Comparison of ENCODE assay signal across 9 cellular contexts in the genomic region with DNA sequence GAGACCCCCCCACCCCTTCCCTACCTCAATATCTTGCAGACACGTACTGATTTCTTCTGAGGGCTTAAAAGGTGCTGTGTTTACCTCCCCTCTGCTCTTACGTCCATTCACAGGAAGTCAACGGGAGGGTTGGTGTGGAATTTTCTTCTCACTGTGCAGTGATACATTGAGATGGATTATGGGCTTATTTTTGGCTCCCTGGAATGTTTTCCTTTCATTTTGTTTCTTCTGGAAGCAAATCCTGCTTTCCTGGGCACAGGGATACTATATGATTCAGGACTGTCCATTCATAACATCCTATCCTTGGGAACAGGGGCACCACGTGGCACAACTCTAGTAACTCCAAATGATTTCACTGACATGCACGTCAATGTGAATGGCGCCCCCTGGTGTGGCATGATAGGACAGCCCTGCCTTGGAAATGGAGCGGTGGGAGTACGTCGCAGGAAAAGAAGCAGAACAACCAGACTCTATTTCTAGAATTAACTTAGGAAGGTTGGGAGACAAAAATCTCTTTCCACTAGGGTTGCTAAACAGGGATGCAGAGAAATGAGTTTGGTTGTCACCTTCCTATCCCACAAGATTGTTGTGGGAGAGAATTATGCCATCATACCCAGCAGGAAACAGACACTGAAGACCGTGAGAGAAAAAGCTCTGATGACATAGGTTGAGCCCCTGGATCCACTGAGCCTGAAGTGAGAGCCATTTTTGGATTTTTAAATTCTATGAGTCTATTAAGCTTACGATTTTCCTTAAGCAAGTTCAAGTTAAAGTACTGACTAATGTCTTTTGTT.
DNase-seq lines count a peak whose midpoint lies in the region; ATAC-seq, FAIRE-seq and TF ChIP-seq lines count a peak whose summit lies in the region.
"Had no signal": no experiment of that assay in that cellular context is flagged by ENCODE, and none has a peak within 500 bp of the region (broad histone marks: within the 10 kb centered on the region; RNA-seq: fewer than 3 reads in every experiment).

No MANE protein-coding gene starts in this region.

- H3K79me2 ChIP-seq in parathyroid adenoma: no peaks in the 10 kb centered on the region

- no peaks in the 10 kb centered on the region for H3K4me1 ChIP-seq in parathyroid adenoma

- no peaks in the 10 kb centered on the region for H3K36me3 ChIP-seq in parathyroid adenoma (ENCODE audit: control insufficient read depth, insufficient read depth, low read length)

- no peak overlapping the region for H3K4me3 ChIP-seq in parathyroid adenoma (ENCODE audit: low read depth, low read length)

- H3K9me3 ChIP-seq in parathyroid adenoma (ENCODE audit: control insufficient read depth, low read length): no peaks in the 10 kb centered on the region

- no peak for ATAC-seq in GM21619 (IDR thresholded peaks at IDR 0.05; ENCODE audit: unreplicated experiment)

- FAIRE-seq in RCC 7860 (lab: Jason Lieb, UNC) (no peak), urothelium cell line (lab: Jason Lieb, UNC) (peak; percentile 94)
- FAIRE-seq: endometrium had no signal

- TF ChIP-seq CTCF in parathyroid adenoma (IDR thresholded peaks at IDR 0.05): peak; percentile 61

- DNase-seq in GDM1 (lab: John Stamatoyannopoulos, UW) (peak; percentile 53), HPDE6-E6E7 (ENCODE audit: extremely low spot score) (peak; percentile 11), RCC 7860 (ENCODE audit: low spot score) (peak; percentile 31), globus pallidus (ENCODE audit: low spot score) (peak; percentile 48), urothelium cell line (ENCODE audit: low spot score) (peak; percentile 58)
- DNase-seq in activated T-helper 9 cell treated with anti-CD3 and anti-CD28 coated beads, Interleukin-2, amount 50 U/mL, for 16 hours (ENCODE audit: low read depth): peak; percentile 33

- no peaks in the 10 kb centered on the region for H3K27me3 ChIP-seq in parathyroid adenoma (ENCODE audit: control insufficient read depth, insufficient read depth, low read length)

- H3K9ac ChIP-seq in parathyroid adenoma: no peak overlapping the region

- H3K4me2 ChIP-seq in parathyroid adenoma (ENCODE audit: low read length): no peak overlapping the region

- H3K27ac ChIP-seq in parathyroid adenoma: no peak overlapping the region

- H2AFZ ChIP-seq in parathyroid adenoma: no peak overlapping the region
